Comparison of ENCODE assay signal across 12 cellular contexts in genomic region chr20:46939031-46939430, GRCh38. TPM values are rescaled to one million over a fixed set of nuclear protein-coding genes. Genes with fewer than 3 reads are reported as not detected.
A peak's percentile ranks its signal among the peaks of the same experiment; 100 is the strongest.
DNase-seq lines count a peak whose midpoint lies in the region; ATAC-seq and TF ChIP-seq lines count a peak whose summit lies in the region.
"Had no signal": no experiment of that assay in that cellular context is flagged by ENCODE, and none has a peak within 500 bp of the region (broad histone marks: within the 10 kb centered on the region; RNA-seq: fewer than 3 reads in every experiment).

No MANE protein-coding gene starts in this region.

- H2AFZ ChIP-seq in GM23338: no peak overlapping the region
- no peak overlapping the region for H2AFZ ChIP-seq in PC-9

- H3K4me3 Mint-ChIP-seq in GM23338: no peak overlapping the region
- H3K4me3 Mint-ChIP-seq: activated naive CD4-positive, alpha-beta T cell treated with anti-CD3 and anti-CD28 coated beads, Interleukin-2, amount 50 U/mL, for 24 hours had no signal

- H3K36me3 Mint-ChIP-seq in GM23338 (ENCODE audit: low read depth): no peaks in the 10 kb centered on the region
- H3K36me3 Mint-ChIP-seq: activated naive CD4-positive, alpha-beta T cell treated with anti-CD3 and anti-CD28 coated beads, Interleukin-2, amount 50 U/mL, for 24 hours had no signal

- TF ChIP-seq CTCF in GM23338 (conservative IDR thresholded peaks at IDR 0.05; ENCODE audit: low read depth in 2 of 2) (peak; percentile 6 to 48; a peak in 2 of 4 replicates), PC-9 (conservative IDR thresholded peaks at IDR 0.05) (peak; percentile 44; the same call in 1 of the 2 replicates), fibroblast of the aortic adventitia (IDR thresholded peaks at IDR 0.05; ENCODE audit: insufficient read depth, low read length) (peak; percentile 16), suprapubic skin (IDR thresholded peaks at IDR 0.05) (no peak)

- no peaks in the 10 kb centered on the region for H3K36me3 ChIP-seq in GM23338 (ENCODE audit: insufficient read depth)
- no peaks in the 10 kb centered on the region for H3K36me3 ChIP-seq in PC-9 (ENCODE audit: low read depth)
- H3K36me3 ChIP-seq in suprapubic skin: no peaks in the 10 kb centered on the region
- H3K36me3 ChIP-seq: gastrocnemius medialis had no signal

- BruUV-seq in PC-9 (replicated peaks; lab: Mats Ljungman, UMichigan): no TSS peak

- H4K20me1 ChIP-seq in GM23338 (replicated peaks; ENCODE audit: insufficient read depth) (no peaks in the 10 kb centered on the region), PC-9 (ENCODE audit: insufficient read depth) (no peaks in the 10 kb centered on the region)

- DNase-seq in ACHN (peak; percentile 22), GM23338 (ENCODE audit: low spot score) (peak; percentile 82), PC-9 (peak in 1 of 2 experiments; percentile 44), fibroblast of the aortic adventitia (ENCODE audit: low read depth) (no peak), suprapubic skin (ENCODE audit: low spot score in 2 of 2) (no peak), cortex of kidney (lab: John Stamatoyannopoulos, UW) (no peak)
- DNase-seq: DMS79 treated with DMSO at 0.1 percent for 48 hours, gastrocnemius medialis, NCI-H2081 treated with DMSO at 0.1 percent for 48 hours had no signal

- ATAC-seq in GM23338: peak; percentile 85
- ATAC-seq in GM21825 (IDR thresholded peaks at IDR 0.05; ENCODE audit: unreplicated experiment): no peak
- ATAC-seq in HG03139 (IDR thresholded peaks at IDR 0.05; ENCODE audit: unreplicated experiment): no peak
- ATAC-seq: gastrocnemius medialis had no signal

- no peak overlapping the region for H3K4me2 ChIP-seq in GM23338
- no peak overlapping the region for H3K4me2 ChIP-seq in PC-9

- 45% methylated on average over 2 of the region's 2 CpGs for WGBS in suprapubic skin

- in situ Hi-C loops in ACHN (cut with HindIII; ENCODE audit: low pct_ligation_motif_present, low pct_unique_long_range_greater_than_20kb, low sequenced_read_pairs): no loop called here

- H3K79me2 ChIP-seq in GM23338 (replicated peaks; ENCODE audit: insufficient read depth) (no peaks in the 10 kb centered on the region), PC-9 (ENCODE audit: low read depth) (no peaks in the 10 kb centered on the region)

- H3K27me3 ChIP-seq in GM23338 (ENCODE audit: insufficient read depth) (no peaks in the 10 kb centered on the region), PC-9 (ENCODE audit: insufficient read depth, low read depth) (no peaks in the 10 kb centered on the region), suprapubic skin (no peaks in the 10 kb centered on the region)
- H3K27me3 ChIP-seq: gastrocnemius medialis had no signal

- no peak for TF ChIP-seq POLR2A in suprapubic skin (IDR thresholded peaks at IDR 0.05)

- no peak overlapping the region for H3K27ac Mint-ChIP-seq in GM23338
- H3K27ac Mint-ChIP-seq: activated naive CD4-positive, alpha-beta T cell treated with anti-CD3 and anti-CD28 coated beads, Interleukin-2, amount 50 U/mL, for 24 hours had no signal

- intact Hi-C loops in PC-9 (cut with micrococcal nuclease; ENCODE audit: unreplicated experiment): no loop called here

- POLR2A ChIA-PET in PC-9 (lab: Charles Lee; ENCODE audit: unreplicated experiment): no interaction called here

- H3K27ac ChIP-seq in GM23338 (ENCODE audit: low read depth) (no peak overlapping the region), PC-9 (no peak overlapping the region), suprapubic skin (no peak overlapping the region)
- H3K27ac ChIP-seq: gastrocnemius medialis had no signal

- no peaks in the 10 kb centered on the region; the same call in 2 of the 3 replicates for H3K4me1 Mint-ChIP-seq in GM23338
- H3K4me1 Mint-ChIP-seq: activated naive CD4-positive, alpha-beta T cell treated with anti-CD3 and anti-CD28 coated beads, Interleukin-2, amount 50 U/mL, for 24 hours had no signal

- H3K9me3 ChIP-seq in PC-9 (ENCODE audit: insufficient read depth, low read depth) (no peaks in the 10 kb centered on the region), suprapubic skin (no peaks in the 10 kb centered on the region)
- H3K9me3 ChIP-seq: gastrocnemius medialis had no signal

- H3K27me3 Mint-ChIP-seq in GM23338 (ENCODE audit: insufficient read depth, low read depth, poor library complexity): no peaks in the 10 kb centered on the region

- CTCF ChIA-PET in PC-9 (lab: Charles Lee): no interaction called here

- no peaks in the 10 kb centered on the region for H3F3A ChIP-seq in GM23338 (replicated peaks; ENCODE audit: low read depth)
- H3F3A ChIP-seq in PC-9 (ENCODE audit: insufficient read depth, low read depth): no peaks in the 10 kb centered on the region

- H3K4me3 ChIP-seq in GM23338: no peak overlapping the region
- H3K4me3 ChIP-seq in PC-9: no peak overlapping the region
- H3K4me3 ChIP-seq in fibroblast of the aortic adventitia (ENCODE audit: low read depth, low read length): no peak overlapping the region
- H3K4me3 ChIP-seq in suprapubic skin: no peak overlapping the region
- H3K4me3 ChIP-seq: gastrocnemius medialis had no signal

- 0 out of 3 replicates have a peak, but pooled peaks cover 3% of the 10 kb centered on the region for H3K9me3 Mint-ChIP-seq in GM23338
- H3K9me3 Mint-ChIP-seq: activated naive CD4-positive, alpha-beta T cell treated with anti-CD3 and anti-CD28 coated beads, Interleukin-2, amount 50 U/mL, for 24 hours had no signal

- H3K4me1 ChIP-seq in GM23338 (ENCODE audit: insufficient read depth) (no peaks in the 10 kb centered on the region), PC-9 (replicated peaks; ENCODE audit: insufficient read depth) (0 out of 2 replicates have a peak, but pooled peaks cover 3% of the 10 kb centered on the region), suprapubic skin (no peaks in the 10 kb centered on the region)
- H3K4me1 ChIP-seq: gastrocnemius medialis had no signal

- no peak for TF ChIP-seq EP300 in suprapubic skin (IDR thresholded peaks at IDR 0.05)

- H3K9me2 ChIP-seq in GM23338 (ENCODE audit: insufficient read depth): no peaks in the 10 kb centered on the region
- no peaks in the 10 kb centered on the region for H3K9me2 ChIP-seq in PC-9 (ENCODE audit: insufficient read depth)

TF ChIP-seq in GM23338, 12 proteins besides CTCF, POLR2A, EP300 and RAD21 (continues in another document):
- TF ChIP-seq EZH2phosphoT487 (IDR thresholded peaks at IDR 0.05; ENCODE audit: unreplicated experiment) (no peak), CREB1 (CRISPR knock-in tag; IDR thresholded peaks at IDR 0.05; ENCODE audit: low read depth) (no peak), POLR2AphosphoS5 (IDR thresholded peaks at IDR 0.05; ENCODE audit: low read depth) (no peak)

RNA-seq across cellular contexts. Expression of gene EYA2, which starts 44.4 kb away (rescaled TPM):
- 0.16 and 0.56 TPM in 2 replicates for total RNA-seq in GM23338 (2014; rRNA removed; shearing (Covaris generic))
- 0.50 and 0.94 TPM in 2 replicates for polyA plus RNA-seq in GM23338 (2016; fragmentation: Nextera tagmentation; extraction: Ambion mirVana)
- total RNA-seq in PC-9 (2021): not detected in 2 replicates
- total RNA-seq in fibroblast of the aortic adventitia (ENCODE audit: low replicate concordance): 0.57 and 1.6 TPM in 2 replicates
- total RNA-seq in suprapubic skin: 1 to 10 TPM; 2.3 to 4.0 (median 3.3) TPM

Comparison
In these comparisons a context has a peak if more than half of its experiments do, and no peak if none do; other contexts are left out.
1. DNase-seq: peak in ACHN (single experiment) and GM23338 (single experiment); none in fibroblast of the aortic adventitia (single experiment), suprapubic skin (0 of 2) and cortex of kidney (single experiment).
2. CTCF ChIP-seq: peak in GM23338 (2 of 2), PC-9 (single experiment) and fibroblast of the aortic adventitia (single experiment); none in suprapubic skin (0 of 2).